ENCODE assay signal across 25 cellular contexts in the genomic region with DNA sequence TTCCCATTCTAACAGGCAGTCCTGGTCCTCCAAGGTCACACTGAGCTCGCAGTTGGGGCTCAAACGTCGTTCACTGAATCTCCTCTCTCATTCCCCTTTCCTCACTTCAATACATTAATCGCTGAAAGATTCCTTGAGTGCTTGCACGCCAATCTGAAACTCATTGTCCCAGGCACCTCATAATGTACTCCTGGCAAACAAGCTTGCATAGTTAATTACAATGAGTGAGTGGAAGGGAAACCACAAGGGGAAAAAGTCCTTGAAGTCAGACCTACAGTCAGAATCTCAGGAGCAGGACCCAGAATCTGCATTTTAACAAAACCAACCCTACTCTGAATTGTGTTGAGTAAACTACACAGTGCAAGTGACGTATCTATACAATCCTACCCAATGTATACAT.
"Had no signal": no experiment of that assay in that cellular context is flagged by ENCODE, and none has a peak within 500 bp of the region (broad histone marks: within the 10 kb centered on the region; RNA-seq: fewer than 3 reads in every experiment).

No MANE protein-coding gene starts in this region.

- H3K4me3 Mint-ChIP-seq: effector memory CD8-positive, alpha-beta T cell; naive thymus-derived CD8-positive, alpha-beta T cell; nephron progenitor cell; stimulated activated memory B cell treated with anti-CD40 and anti-IgM and Interleukin-4, amounts not matched to agents 10 μg/mL and 1 μg/mL and 100 μg/mL, for 72 hours; type B pancreatic cell had no signal

- H3K27ac ChIP-seq: gastroesophageal sphincter, heart left ventricle, left lung, lower lobe of right lung, pancreas, right lobe of liver, testis, tibial artery had no signal

- H3K4me1 ChIP-seq: gastroesophageal sphincter, left lung, lower lobe of right lung, pancreas, right lobe of liver, tibial artery had no signal

- H3K27ac Mint-ChIP-seq: effector memory CD8-positive, alpha-beta T cell; nephron progenitor cell; stimulated activated memory B cell treated with anti-CD40 and anti-IgM and Interleukin-4, amounts not matched to agents 10 μg/mL and 1 μg/mL and 100 μg/mL, for 72 hours; type B pancreatic cell had no signal

- H3K4me3 ChIP-seq: gastroesophageal sphincter, heart left ventricle, left lung, lower lobe of right lung, pancreas, right lobe of liver, testis, tibial artery had no signal

- H3K4me1 Mint-ChIP-seq: nephron progenitor cell; stimulated activated memory B cell treated with anti-CD40 and anti-IgM and Interleukin-4, amounts not matched to agents 10 μg/mL and 1 μg/mL and 100 μg/mL, for 72 hours had no signal

- DNase-seq: cerebellar nuclear complex; cortex of kidney; effector memory CD8-positive, alpha-beta T cell; erythroblast; foreskin fibroblast; heart left ventricle; hippocampal formation; left cardiac atrium; left lung; lower lobe of right lung; naive thymus-derived CD8-positive, alpha-beta T cell; nephron progenitor cell; occipital lobe; pancreas; right lobe of liver; small intestine; stimulated activated CD4-positive, alpha-beta T cell treated with anti-CD3 and anti-CD28 coated beads, Interleukin-15, amount 100 ng/mL, for 24 hours; stimulated activated CD4-positive, alpha-beta T cell treated with anti-CD3 and anti-CD28 coated beads, Interleukin-4, amount 100 ng/mL, for 4 hours; stimulated activated naive CD8-positive, alpha-beta T cell treated with anti-CD3 and anti-CD28 coated beads, Interleukin-15, Interleukin-2, amounts not matched to agents 100 U/mL and 50 U/mL, for 24 hours; substantia nigra; testis; tibial artery had no signal

- H3K27me3 Mint-ChIP-seq: effector memory CD8-positive, alpha-beta T cell; naive thymus-derived CD8-positive, alpha-beta T cell; stimulated activated memory B cell treated with anti-CD40 and anti-IgM and Interleukin-4, amounts not matched to agents 10 μg/mL and 1 μg/mL and 100 μg/mL, for 72 hours; type B pancreatic cell had no signal

- H3K9me3 Mint-ChIP-seq: effector memory CD8-positive, alpha-beta T cell; naive thymus-derived CD8-positive, alpha-beta T cell had no signal

- H3K27me3 ChIP-seq: gastroesophageal sphincter, heart left ventricle, left lung, pancreas, right lobe of liver, testis, tibial artery had no signal

- H3K9me3 ChIP-seq: gastroesophageal sphincter, heart left ventricle, left lung, lower lobe of right lung, pancreas, right lobe of liver, testis, tibial artery had no signal

- H3K36me3 ChIP-seq: lower lobe of right lung, pancreas, tibial artery had no signal

- ATAC-seq: effector memory CD8-positive, alpha-beta T cell; gastroesophageal sphincter; heart left ventricle; left cardiac atrium; left lung; lower lobe of right lung; naive thymus-derived CD8-positive, alpha-beta T cell; pancreas; stimulated activated memory B cell treated with anti-CD40 and anti-IgM and Interleukin-4, amounts not matched to agents 10 μg/mL and 1 μg/mL and 100 μg/mL, for 72 hours; stimulated activated naive CD8-positive, alpha-beta T cell treated with anti-CD3 and anti-CD28 coated beads, Interleukin-15, Interleukin-2, amounts not matched to agents 100 U/mL and 50 U/mL, for 24 hours had no signal
